In genomic region chr22:19970479-19971275, GRCh38 we compare ENCODE assay signal across 1 cellular context.
TF ChIP-seq lines count a peak whose summit lies in the region.

No MANE protein-coding gene starts in this region.

TF ChIP-seq in HepG2, 621 proteins besides CTCF, POLR2A, EP300 and RAD21 (continued from another document and continues in another):
- 0 out of 2 replicates have a peak, but pooled peaks have one; percentile 41 for TF ChIP-seq TIGD3 (CRISPR knock-in tag; IDR thresholded peaks at IDR 0.05; ENCODE audit: borderline replicate concordance)
- peak; percentile 65 for TF ChIP-seq ETV6 (CRISPR knock-in tag; conservative IDR thresholded peaks at IDR 0.05)
- TF ChIP-seq HDAC1 (CRISPR knock-in tag; IDR thresholded peaks at IDR 0.05) = peak; percentile 82
- TF ChIP-seq CENPBD1 (CRISPR knock-in tag; IDR thresholded peaks at IDR 0.05; ENCODE audit: borderline replicate concordance, low read depth) = no peak
- TF ChIP-seq PRMT3 (CRISPR knock-in tag; IDR thresholded peaks at IDR 0.05; ENCODE audit: borderline replicate concordance, low read depth) = 0 out of 2 replicates have a peak, but pooled peaks have one; percentile 28
- TF ChIP-seq, protein P1, sequence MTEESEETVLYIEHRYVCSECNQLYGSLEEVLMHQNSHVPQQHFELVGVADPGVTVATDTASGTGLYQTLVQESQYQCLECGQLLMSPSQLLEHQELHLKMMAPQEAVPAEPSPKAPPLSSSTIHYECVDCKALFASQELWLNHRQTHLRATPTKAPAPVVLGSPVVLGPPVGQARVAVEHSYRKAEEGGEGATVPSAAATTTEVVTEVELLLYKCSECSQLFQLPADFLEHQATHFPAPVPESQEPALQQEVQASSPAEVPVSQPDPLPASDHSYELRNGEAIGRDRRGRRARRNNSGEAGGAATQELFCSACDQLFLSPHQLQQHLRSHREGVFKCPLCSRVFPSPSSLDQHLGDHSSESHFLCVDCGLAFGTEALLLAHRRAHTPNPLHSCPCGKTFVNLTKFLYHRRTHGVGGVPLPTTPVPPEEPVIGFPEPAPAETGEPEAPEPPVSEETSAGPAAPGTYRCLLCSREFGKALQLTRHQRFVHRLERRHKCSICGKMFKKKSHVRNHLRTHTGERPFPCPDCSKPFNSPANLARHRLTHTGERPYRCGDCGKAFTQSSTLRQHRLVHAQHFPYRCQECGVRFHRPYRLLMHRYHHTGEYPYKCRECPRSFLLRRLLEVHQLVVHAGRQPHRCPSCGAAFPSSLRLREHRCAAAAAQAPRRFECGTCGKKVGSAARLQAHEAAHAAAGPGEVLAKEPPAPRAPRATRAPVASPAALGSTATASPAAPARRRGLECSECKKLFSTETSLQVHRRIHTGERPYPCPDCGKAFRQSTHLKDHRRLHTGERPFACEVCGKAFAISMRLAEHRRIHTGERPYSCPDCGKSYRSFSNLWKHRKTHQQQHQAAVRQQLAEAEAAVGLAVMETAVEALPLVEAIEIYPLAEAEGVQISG (CRISPR knock-in tag; IDR thresholded peaks at IDR 0.05) = peak; percentile 80
- no peak for TF ChIP-seq ZNF737 (CRISPR knock-in tag; IDR thresholded peaks at IDR 0.05; ENCODE audit: borderline replicate concordance)
- no peak for TF ChIP-seq ZNF850 (CRISPR knock-in tag; conservative IDR thresholded peaks at IDR 0.05)
- TF ChIP-seq HCFC1 (IDR thresholded peaks at IDR 0.05; ENCODE audit: low read depth, low read length) = no peak
- TF ChIP-seq, protein P2, sequence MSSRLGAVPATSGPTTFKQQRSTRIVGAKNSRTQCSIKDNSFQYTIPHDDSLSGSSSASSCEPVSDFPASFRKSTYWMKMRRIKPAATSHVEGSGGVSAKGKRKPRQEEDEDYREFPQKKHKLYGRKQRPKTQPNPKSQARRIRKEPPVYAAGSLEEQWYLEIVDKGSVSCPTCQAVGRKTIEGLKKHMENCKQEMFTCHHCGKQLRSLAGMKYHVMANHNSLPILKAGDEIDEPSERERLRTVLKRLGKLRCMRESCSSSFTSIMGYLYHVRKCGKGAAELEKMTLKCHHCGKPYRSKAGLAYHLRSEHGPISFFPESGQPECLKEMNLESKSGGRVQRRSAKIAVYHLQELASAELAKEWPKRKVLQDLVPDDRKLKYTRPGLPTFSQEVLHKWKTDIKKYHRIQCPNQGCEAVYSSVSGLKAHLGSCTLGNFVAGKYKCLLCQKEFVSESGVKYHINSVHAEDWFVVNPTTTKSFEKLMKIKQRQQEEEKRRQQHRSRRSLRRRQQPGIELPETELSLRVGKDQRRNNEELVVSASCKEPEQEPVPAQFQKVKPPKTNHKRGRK (CRISPR knock-in tag; IDR thresholded peaks at IDR 0.05) = no peak
- peak; percentile 76 for TF ChIP-seq TOPORS (CRISPR knock-in tag; IDR thresholded peaks at IDR 0.05)
- peak; percentile 88 for TF ChIP-seq RXRB (CRISPR knock-in tag; IDR thresholded peaks at IDR 0.05; ENCODE audit: borderline replicate concordance)
- TF ChIP-seq NONO (IDR thresholded peaks at IDR 0.05) = no peak
- TF ChIP-seq NONO (CRISPR knock-in tag; conservative IDR thresholded peaks at IDR 0.05) = peak; percentile 95
- TF ChIP-seq SP2 (CRISPR knock-in tag; IDR thresholded peaks at IDR 0.05) = 0 out of 2 replicates have a peak, but pooled peaks have one; percentile 21
- TF ChIP-seq BORCS8-MEF2B (CRISPR knock-in tag; IDR thresholded peaks at IDR 0.05) = peak; percentile 80; the same call in 1 of the 2 replicates
- TF ChIP-seq, protein P3, sequence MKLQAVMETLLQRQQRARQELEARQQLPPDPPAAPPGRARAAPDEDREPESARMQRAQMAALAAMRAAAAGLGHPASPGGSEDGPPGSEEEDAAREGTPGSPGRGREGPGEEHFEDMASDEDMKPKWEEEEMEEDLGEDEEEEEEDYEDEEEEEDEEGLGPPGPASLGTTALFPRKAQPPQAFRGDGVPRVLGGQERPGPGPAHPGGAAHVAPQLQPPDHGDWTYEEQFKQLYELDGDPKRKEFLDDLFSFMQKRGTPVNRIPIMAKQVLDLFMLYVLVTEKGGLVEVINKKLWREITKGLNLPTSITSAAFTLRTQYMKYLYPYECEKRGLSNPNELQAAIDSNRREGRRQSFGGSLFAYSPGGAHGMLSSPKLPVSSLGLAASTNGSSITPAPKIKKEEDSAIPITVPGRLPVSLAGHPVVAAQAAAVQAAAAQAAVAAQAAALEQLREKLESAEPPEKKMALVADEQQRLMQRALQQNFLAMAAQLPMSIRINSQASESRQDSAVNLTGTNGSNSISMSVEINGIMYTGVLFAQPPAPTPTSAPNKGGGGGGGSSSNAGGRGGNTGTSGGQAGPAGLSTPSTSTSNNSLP (IDR thresholded peaks at IDR 0.05; ENCODE audit: low read depth, low read length) = no peak
- no peak for TF ChIP-seq SOX6 (IDR thresholded peaks at IDR 0.05)
- peak; percentile 55; the same call in 1 of the 2 replicates for TF ChIP-seq SOX6 (CRISPR knock-in tag; IDR thresholded peaks at IDR 0.05)
- no peak for TF ChIP-seq ZNF460 (CRISPR knock-in tag; IDR thresholded peaks at IDR 0.05; ENCODE audit: borderline replicate concordance)
- peak; percentile 93; the same call in 1 of the 2 replicates for TF ChIP-seq ZNF354B (CRISPR knock-in tag; IDR thresholded peaks at IDR 0.05)
- peak; percentile 73 for TF ChIP-seq ZFX (CRISPR knock-in tag; IDR thresholded peaks at IDR 0.05; ENCODE audit: low read depth)
- no peak for TF ChIP-seq ZNF709 (CRISPR knock-in tag; IDR thresholded peaks at IDR 0.05)
- peak; percentile 67; the same call in 1 of the 2 replicates for TF ChIP-seq TBX2 (CRISPR knock-in tag; IDR thresholded peaks at IDR 0.05; ENCODE audit: borderline replicate concordance)
- peak; percentile 74; the same call in 1 of the 2 replicates for TF ChIP-seq SMAD1 (CRISPR knock-in tag; IDR thresholded peaks at IDR 0.05; ENCODE audit: borderline replicate concordance, low read depth)
- TF ChIP-seq ZSCAN31 (CRISPR knock-in tag; IDR thresholded peaks at IDR 0.05; ENCODE audit: low read depth) = peak; percentile 85; the same call in 1 of the 2 replicates
- peak; percentile 91 for TF ChIP-seq MAX (IDR thresholded peaks at IDR 0.05)
- TF ChIP-seq ZNF331 (CRISPR knock-in tag; IDR thresholded peaks at IDR 0.05) = peak; percentile 79
- no peak for TF ChIP-seq LCORL (IDR thresholded peaks at IDR 0.05)
- TF ChIP-seq LCORL (CRISPR knock-in tag; IDR thresholded peaks at IDR 0.05) = peak; percentile 83; the same call in 1 of the 2 replicates
- TF ChIP-seq ZNF253 (CRISPR knock-in tag; IDR thresholded peaks at IDR 0.05; ENCODE audit: borderline replicate concordance) = no peak
- TF ChIP-seq NR2C2 (CRISPR knock-in tag; IDR thresholded peaks at IDR 0.05; ENCODE audit: borderline replicate concordance) = peak; percentile 65; the same call in 1 of the 2 replicates
- TF ChIP-seq EZH2 (conservative IDR thresholded peaks at IDR 0.05; ENCODE audit: low read depth, low read length) = no peak
- no peak for TF ChIP-seq PRDM4 (CRISPR knock-in tag; IDR thresholded peaks at IDR 0.05; ENCODE audit: borderline replicate concordance)
- TF ChIP-seq NRL (CRISPR knock-in tag; IDR thresholded peaks at IDR 0.05; ENCODE audit: borderline replicate concordance) = peak; percentile 70
- TF ChIP-seq ZNF766 (CRISPR knock-in tag; IDR thresholded peaks at IDR 0.05; ENCODE audit: borderline replicate concordance) = no peak
- TF ChIP-seq ZNF329 (CRISPR knock-in tag; IDR thresholded peaks at IDR 0.05; ENCODE audit: low read depth) = no peak
- no peak for TF ChIP-seq JUN (CRISPR knock-in tag; IDR thresholded peaks at IDR 0.05)
- TF ChIP-seq CREM (IDR thresholded peaks at IDR 0.05) = peak; percentile 59
- no peak for TF ChIP-seq CREM (CRISPR knock-in tag; IDR thresholded peaks at IDR 0.05)
- no peak for TF ChIP-seq ZNF513 (CRISPR knock-in tag; conservative IDR thresholded peaks at IDR 0.05)
- no peak for TF ChIP-seq ZNF512B (CRISPR knock-in tag; IDR thresholded peaks at IDR 0.05; ENCODE audit: borderline replicate concordance)
- no peak for TF ChIP-seq FOXP4 (CRISPR knock-in tag; IDR thresholded peaks at IDR 0.05)
- no peak for TF ChIP-seq SP1 (IDR thresholded peaks at IDR 0.05)
- peak; percentile 44 for TF ChIP-seq SP1 (CRISPR knock-in tag; IDR thresholded peaks at IDR 0.05)
- TF ChIP-seq SETDB1 (CRISPR knock-in tag; IDR thresholded peaks at IDR 0.05; ENCODE audit: borderline replicate concordance) = no peak
- no peak for TF ChIP-seq ZFP62 (CRISPR knock-in tag; IDR thresholded peaks at IDR 0.05)
- TF ChIP-seq ZNF562 (CRISPR knock-in tag; IDR thresholded peaks at IDR 0.05; ENCODE audit: borderline replicate concordance) = no peak
- 0 out of 2 replicates have a peak, but pooled peaks have one; percentile 28 for TF ChIP-seq ZNF260 (CRISPR knock-in tag; IDR thresholded peaks at IDR 0.05; ENCODE audit: borderline replicate concordance, low read depth)
- peak; percentile 66; the same call in 1 of the 2 replicates for TF ChIP-seq REPIN1 (CRISPR knock-in tag; IDR thresholded peaks at IDR 0.05; ENCODE audit: borderline replicate concordance, low read depth)
- 0 out of 2 replicates have a peak, but pooled peaks have one; percentile 30 for TF ChIP-seq ZFP1 (CRISPR knock-in tag; IDR thresholded peaks at IDR 0.05)
- TF ChIP-seq TSC22D2 (CRISPR knock-in tag; IDR thresholded peaks at IDR 0.05; ENCODE audit: borderline replicate concordance) = no peak; the same call in 1 of the 2 replicates
